25 cellular contexts compared by ENCODE assay signal in genomic region chr4:167035390-167035789, GRCh38.
"Had no signal": no experiment of that assay in that cellular context is flagged by ENCODE, and none has a peak within 500 bp of the region (broad histone marks: within the 10 kb centered on the region; RNA-seq: fewer than 3 reads in every experiment).

No MANE protein-coding gene starts in this region.

- H3K27ac ChIP-seq: coronary artery, epithelial cell of prostate, esophagus squamous epithelium, gastrocnemius medialis, heart right ventricle, left ventricle myocardium inferior, lower lobe of right lung had no signal

- FAIRE-seq: colon, endometrium, islet of Langerhans, keratinocyte had no signal

- H3K4me1 ChIP-seq: gastrocnemius medialis, heart right ventricle, left ventricle myocardium inferior, lower lobe of right lung had no signal

- DNase-seq: dermis blood vessel endothelial cell; dorsolateral prefrontal cortex; effector CD4-positive, alpha-beta T cell; effector memory CD4-positive, alpha-beta T cell; erythroblast; esophagus squamous epithelium; foreskin fibroblast; foreskin melanocyte; gastrocnemius medialis; glutamatergic neuron; head of caudate nucleus; heart right ventricle; hippocampal formation; left colon; left ventricle myocardium inferior; lower lobe of right lung; mesenchymal stem cell; midbrain had no signal

- H3K27me3 ChIP-seq: dorsolateral prefrontal cortex, esophagus squamous epithelium, gastrocnemius medialis, heart right ventricle had no signal

- H3K9me3 ChIP-seq: esophagus squamous epithelium, gastrocnemius medialis, heart right ventricle, left ventricle myocardium inferior, lower lobe of right lung had no signal

- ATAC-seq: esophagus mucosa, gastrocnemius medialis, heart right ventricle, left colon, lower lobe of right lung had no signal

- H3K4me3 ChIP-seq: coronary artery, dorsolateral prefrontal cortex, esophagus squamous epithelium, gastrocnemius medialis, heart right ventricle, left ventricle myocardium inferior, lower lobe of right lung had no signal

- H3K36me3 ChIP-seq: esophagus squamous epithelium, gastrocnemius medialis, heart right ventricle, left ventricle myocardium inferior, lower lobe of right lung had no signal
